ENCODE assay signal across 11 cellular contexts in the genomic region with DNA sequence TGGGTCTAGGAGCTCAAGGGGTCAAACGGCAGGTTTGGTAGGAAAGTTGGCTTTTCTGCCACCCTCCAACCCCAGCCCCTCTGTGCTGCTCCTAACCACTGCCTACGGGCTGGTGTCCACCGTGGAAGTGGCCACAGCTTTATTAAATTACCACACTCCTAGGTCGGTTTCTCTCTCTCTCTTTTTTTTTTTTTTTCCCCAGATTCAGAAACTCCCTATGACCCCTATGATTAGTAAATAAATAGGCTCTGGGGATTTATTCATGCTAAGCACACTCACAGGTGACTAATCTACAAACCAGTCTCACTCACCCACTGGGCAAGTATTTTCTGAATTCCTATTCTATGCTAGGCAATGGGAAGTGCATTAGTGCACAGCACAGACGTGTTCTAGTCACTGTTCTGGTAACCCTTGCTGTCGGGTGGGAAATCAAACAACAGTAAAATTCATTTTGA. TPM values are rescaled to one million over a fixed set of nuclear protein-coding genes. Genes with fewer than 3 reads are reported as not detected.
A peak's percentile ranks its signal among the peaks of the same experiment; 100 is the strongest.
DNase-seq lines count a peak whose midpoint lies in the region; ATAC-seq, FAIRE-seq and TF ChIP-seq lines count a peak whose summit lies in the region.
"Had no signal": no experiment of that assay in that cellular context is flagged by ENCODE, and none has a peak within 500 bp of the region (broad histone marks: within the 10 kb centered on the region; RNA-seq: fewer than 3 reads in every experiment).

No MANE protein-coding gene starts in this region.

- no peak overlapping the region for H3K4me3 ChIP-seq in adipocyte (ENCODE audit: low read length)
- H3K4me3 ChIP-seq in HepG2 (replicated peaks in 1 of 3; ENCODE audit: insufficient read depth in 1 of 3, low read depth in 2 of 3, low read length in 3 of 3), result no peak overlapping the region
- H3K4me3 ChIP-seq in GM23338, result no peak overlapping the region
- H3K4me3 ChIP-seq in gastrocnemius medialis, result no peak overlapping the region
- H3K4me3 ChIP-seq in Karpas-422 (ENCODE audit: low read length), result no peak overlapping the region

- TF ChIP-seq POLR2A in HepG2 (IDR thresholded peaks at IDR 0.05; ENCODE audit: insufficient read depth in 1 of 2, low read depth in 2 of 2, low read length in 2 of 2) (no peak), gastrocnemius medialis (IDR thresholded peaks at IDR 0.05) (no peak)

- WGBS in HepG2 (ENCODE audit: low lambda C conversion rate), result 19% methylated on average over 6 of the region's 6 CpGs

- no peaks in the 10 kb centered on the region for H3K36me3 Mint-ChIP-seq in GM23338 (ENCODE audit: low read depth)

- no peaks in the 10 kb centered on the region for H3K27me3 ChIP-seq in adipocyte (replicated peaks; ENCODE audit: control insufficient read depth, insufficient read depth, low read length)
- no peaks in the 10 kb centered on the region; a peak in 1 of 5 replicates for H3K27me3 ChIP-seq in HepG2 (ENCODE audit: control insufficient read depth in 1 of 2, insufficient read depth in 2 of 2, low read length in 2 of 2)
- no peaks in the 10 kb centered on the region for H3K27me3 ChIP-seq in GM23338 (ENCODE audit: insufficient read depth)
- no peaks in the 10 kb centered on the region for H3K27me3 ChIP-seq in gastrocnemius medialis
- no peaks in the 10 kb centered on the region for H3K27me3 ChIP-seq in Karpas-422 (ENCODE audit: low read length)

- no TSS peak for BruUV-seq in HepG2 (replicated peaks; lab: Mats Ljungman, UMichigan)

- no peak for TF ChIP-seq CTCF in HepG2 (CRISPR knock-in tag; IDR thresholded peaks at IDR 0.05)
- TF ChIP-seq CTCF in GM23338 (conservative IDR thresholded peaks at IDR 0.05; ENCODE audit: low read depth in 2 of 2), result no peak
- TF ChIP-seq CTCF in gastrocnemius medialis (IDR thresholded peaks at IDR 0.05 in 4 of 5, conservative IDR thresholded peaks at IDR 0.05 in 1 of 5), result no peak

- H3K27ac ChIP-seq in HepG2 (ENCODE audit: extremely low read length, insufficient read depth, low read length) (no peak overlapping the region), GM23338 (ENCODE audit: low read depth) (no peak overlapping the region), gastrocnemius medialis (peak overlapping the region in 2 of 4 donors; percentile 1 to 56), Karpas-422 (ENCODE audit: low read length) (no peak overlapping the region)

- TF ChIP-seq EP300 in HepG2 (IDR thresholded peaks at IDR 0.05; ENCODE audit: low read depth in 2 of 2, low read length in 2 of 2) (no peak), HepG2 (CRISPR knock-in tag; IDR thresholded peaks at IDR 0.05; ENCODE audit: borderline replicate concordance) (no peak)

- TF ChIP-seq RAD21 in HepG2 (CRISPR knock-in tag; IDR thresholded peaks at IDR 0.05), result no peak

- CTCF ChIA-PET in HepG2 (lab: Yijun Ruan, JAX; ENCODE audit: low intra/inter-chr PET ratio, low total read pairs), result no interaction called here

- no peaks in the 10 kb centered on the region for H3K9me2 ChIP-seq in GM23338 (ENCODE audit: insufficient read depth)
- H3K9me2 ChIP-seq in Karpas-422 (replicated peaks; ENCODE audit: insufficient read depth, low read length), result no peaks in the 10 kb centered on the region

- no peaks in the 10 kb centered on the region for H3K9me3 ChIP-seq in adipocyte (ENCODE audit: control insufficient read depth, low read length)
- no peaks in the 10 kb centered on the region for H3K9me3 ChIP-seq in HepG2 (ENCODE audit: low read length)
- no peaks in the 10 kb centered on the region for H3K9me3 ChIP-seq in gastrocnemius medialis
- no peaks in the 10 kb centered on the region for H3K9me3 ChIP-seq in Karpas-422 (ENCODE audit: low read length)

- intact Hi-C loops in HepG2 (cut with micrococcal nuclease; ENCODE audit: unreplicated experiment), result loop anchor here (10.0 kb wide), 1 partner anchor 410 kb away; no protein-coding TSS in a partner anchor
- intact Hi-C loops in gastrocnemius medialis (cut with DNase I; ENCODE audit: low total_unique reads), result no loop called here

- no peaks in the 10 kb centered on the region for H3K79me2 ChIP-seq in HepG2 (ENCODE audit: insufficient read depth, low read length)
- H3K79me2 ChIP-seq in GM23338 (replicated peaks; ENCODE audit: insufficient read depth), result no peaks in the 10 kb centered on the region
- no peaks in the 10 kb centered on the region for H3K79me2 ChIP-seq in Karpas-422 (ENCODE audit: low read length)

- no peak overlapping the region for H3K27ac Mint-ChIP-seq in GM23338
- H3K27ac Mint-ChIP-seq: nephron progenitor cell had no signal

- H3K36me3 ChIP-seq in adipocyte (ENCODE audit: control insufficient read depth, insufficient read depth, low read length, severe bottlenecking) (no peaks in the 10 kb centered on the region), HepG2 (replicated peaks in 1 of 2; ENCODE audit: control insufficient read depth in 1 of 2, insufficient read depth in 2 of 2, low read length in 2 of 2) (no peaks in the 10 kb centered on the region), GM23338 (ENCODE audit: insufficient read depth) (no peaks in the 10 kb centered on the region), gastrocnemius medialis (no peaks in the 10 kb centered on the region), Karpas-422 (ENCODE audit: insufficient read depth, low read length) (no peaks in the 10 kb centered on the region)

- peak; percentile 58; the same call in 2 of the 3 replicates for ATAC-seq in HepG2
- no peak for ATAC-seq in GM23338
- no peak for ATAC-seq in gastrocnemius medialis

- POLR2A ChIA-PET in HepG2 (lab: Yijun Ruan, JAX), result no interaction called here

- FAIRE-seq in HepG2 (lab: Jason Lieb, UNC), result no peak

- H3K9ac ChIP-seq in adipocyte (ENCODE audit: low read length) (no peak overlapping the region), HepG2 (ENCODE audit: insufficient read depth, low read depth, low read length) (no peak overlapping the region), Karpas-422 (ENCODE audit: low read length) (no peak overlapping the region)

- in situ Hi-C loops in HepG2 (cut with HindIII; ENCODE audit: extremely low pct_ligation_motif_present, low pct_unique_long_range_greater_than_20kb) (no loop called here), gastrocnemius medialis (cut with MboI; ENCODE audit: low sequenced_read_pairs in 4 of 4) (loop anchor here in 1 of 4 donors (25.0 kb wide), 1 partner anchor 183 kb away; no protein-coding TSS in a partner anchor)

- H2AFZ ChIP-seq in HepG2 (ENCODE audit: low read length), result no peak overlapping the region
- H2AFZ ChIP-seq in GM23338, result no peak overlapping the region
- no peak overlapping the region for H2AFZ ChIP-seq in Karpas-422 (ENCODE audit: low read length)

- H3K4me1 ChIP-seq in adipocyte (ENCODE audit: control insufficient read depth, insufficient read depth, low read length) (peaks cover 21% of the 10 kb centered on the region), HepG2 (ENCODE audit: insufficient read depth, low read length) (peaks cover 48% of the 10 kb centered on the region), GM23338 (ENCODE audit: insufficient read depth) (0 out of 2 replicates have a peak, but pooled peaks cover 5% of the 10 kb centered on the region), gastrocnemius medialis (peaks cover 0 to 17% of the 10 kb centered on the region in 2 donors), Karpas-422 (ENCODE audit: low read length) (peaks cover 10% of the 10 kb centered on the region)

- DNase-seq in AG08395 (ENCODE audit: low spot score) (peak; percentile 87), H4 (ENCODE audit: low spot score) (peak; percentile 77), adipocyte (ENCODE audit: low read depth) (peak; percentile 48), HepG2 (ENCODE audit: low spot score) (peak; percentile 36), GM23338 (ENCODE audit: low spot score) (no peak), gastrocnemius medialis (no peak), Karpas-422 (no peak)
- DNase-seq in effector CD4-positive, alpha-beta T cell, result no peak
- DNase-seq: activated CD4-positive, alpha-beta T cell treated with anti-CD3 and anti-CD28 coated beads, Interleukin-2, amount 50 U/mL, for 48 hours; GF-D8; nephron progenitor cell had no signal

- 0 out of 3 replicates have a peak, but pooled peaks cover 2% of the 10 kb centered on the region for H3K9me3 Mint-ChIP-seq in GM23338

- H3K4me2 ChIP-seq in HepG2 (ENCODE audit: low read depth, low read length) (peak overlapping the region; percentile 42; the same call in 1 of the 2 replicates), GM23338 (no peak overlapping the region), Karpas-422 (ENCODE audit: low read depth, low read length, poor library complexity, severe bottlenecking) (no peak overlapping the region)

- H3F3A ChIP-seq in GM23338 (replicated peaks; ENCODE audit: low read depth), result no peaks in the 10 kb centered on the region

- H3K4me1 Mint-ChIP-seq in GM23338, result peaks cover 5% of the 10 kb centered on the region; the same call in 2 of the 3 replicates

- H4K20me1 ChIP-seq in HepG2 (ENCODE audit: insufficient read depth, low read length) (no peaks in the 10 kb centered on the region), GM23338 (replicated peaks; ENCODE audit: insufficient read depth) (no peaks in the 10 kb centered on the region), Karpas-422 (ENCODE audit: insufficient read depth, low read depth, low read length) (no peaks in the 10 kb centered on the region)

- H3K4me3 Mint-ChIP-seq in GM23338, result no peak overlapping the region
- H3K4me3 Mint-ChIP-seq: nephron progenitor cell had no signal

- peaks cover 1% of the 10 kb centered on the region for H3K27me3 Mint-ChIP-seq in GM23338 (ENCODE audit: insufficient read depth, low read depth, poor library complexity)

RNA-seq across cellular contexts. Expression of a gene that starts 8.7 kb away (rescaled TPM):
- total RNA-seq in H4 (2014; rRNA removed; shearing (Covaris generic)), result 194 and 203 TPM in 2 replicates
- total RNA-seq in HepG2 (2016; rRNA removed; fragmentation: Illumina TruSeq; extraction: Trizol), result 78.7 and 101 TPM in 2 replicates
- total RNA-seq in HepG2 (2016; cell fraction: cytosol; rRNA removed; fragmentation: Illumina TruSeq; extraction: Trizol; ENCODE audit: low read depth), result 17.1 and 20.5 TPM in 2 replicates
- total RNA-seq in HepG2 (2016; cell fraction: insoluble cytoplasmic fraction; rRNA removed; fragmentation: Illumina TruSeq; extraction: Trizol), result 83.5 and 95.5 TPM in 2 replicates
- 25.9 and 31.6 TPM in 2 replicates for total RNA-seq in HepG2 (2016; cell fraction: membrane; rRNA removed; fragmentation: Illumina TruSeq; extraction: Trizol)
- total RNA-seq in HepG2 (2016; cell fraction: nucleus; rRNA removed; fragmentation: Illumina TruSeq; extraction: Trizol), result 58.7 and 68.9 TPM in 2 replicates
- 37.3 and 48.5 TPM in 2 replicates for polyA plus RNA-seq in HepG2 (2011; rRNA removed)
- 26.7 and 40.8 TPM in 2 replicates for polyA plus RNA-seq in HepG2 (2011; cell fraction: cytosol; rRNA removed)
- 72.4 and 75.0 TPM in 2 replicates for polyA plus RNA-seq in HepG2 (2011; cell fraction: nucleus; rRNA removed)
- 36.4 and 46.7 TPM in 2 replicates for polyA plus RNA-seq in HepG2 (2012)
- polyA plus RNA-seq in HepG2 (2016; cell fraction: cytosol; fragmentation: Illumina TruSeq; extraction: Trizol; ENCODE audit: low read depth), result 6.7 and 8.1 TPM in 2 replicates
- 82.3 and 82.4 TPM in 2 replicates for polyA plus RNA-seq in HepG2 (2016; cell fraction: insoluble cytoplasmic fraction; fragmentation: Illumina TruSeq; extraction: Trizol; ENCODE audit: low read depth)
- polyA plus RNA-seq in HepG2 (2016; cell fraction: membrane; fragmentation: Illumina TruSeq; extraction: Trizol; ENCODE audit: low read depth), result 12.6 and 15.8 TPM in 2 replicates
- polyA plus RNA-seq in HepG2 (2016; cell fraction: nucleus; fragmentation: Illumina TruSeq; extraction: Trizol; ENCODE audit: insufficient read depth, low read depth), result 68.6 and 70.6 TPM in 2 replicates
- polyA minus RNA-seq in HepG2 (2011; rRNA and poly(A)+ RNA removed; ENCODE audit: low replicate concordance), result 25.7 and 60.1 TPM in 2 replicates
- polyA minus RNA-seq in HepG2 (2011; cell fraction: cytosol; rRNA and poly(A)+ RNA removed), result 26.0 and 29.4 TPM in 2 replicates
- 68.6 and 82.9 TPM in 2 replicates for polyA minus RNA-seq in HepG2 (2011; cell fraction: nucleus; rRNA and poly(A)+ RNA removed)
- total RNA-seq in GM23338 (2014; rRNA removed; shearing (Covaris generic)), result 90.8 and 98.0 TPM in 2 replicates
- polyA plus RNA-seq in GM23338 (2016; fragmentation: Nextera tagmentation; extraction: Ambion mirVana), result 41.6 and 54.0 TPM in 2 replicates
- total RNA-seq in gastrocnemius medialis, result 10 to 100 TPM; 37.1 to 75.4 (median 58.3) TPM
- 26.8 and 39.2 TPM in 2 replicates for total RNA-seq in Karpas-422 (2014; rRNA removed; shearing (Covaris generic); ENCODE audit: low replicate concordance)

RNA-seq across cellular contexts. Expression of a gene that starts 19.0 kb away (rescaled TPM):
- total RNA-seq in H4 (2014; rRNA removed; shearing (Covaris generic)), result 2.7 and 3.1 TPM in 2 replicates
- 0.20 TPM in 1 of 2 replicates, not detected in the other for total RNA-seq in HepG2 (2016; rRNA removed; fragmentation: Illumina TruSeq; extraction: Trizol)
- total RNA-seq in HepG2 (2016; cell fraction: cytosol; rRNA removed; fragmentation: Illumina TruSeq; extraction: Trizol; ENCODE audit: low read depth), result 0.10 TPM in 1 of 2 replicates, not detected in the other
- total RNA-seq in HepG2 (2016; cell fraction: insoluble cytoplasmic fraction; rRNA removed; fragmentation: Illumina TruSeq; extraction: Trizol), result 0.06 and 0.13 TPM in 2 replicates
- 0.06 and 0.48 TPM in 2 replicates for total RNA-seq in HepG2 (2016; cell fraction: membrane; rRNA removed; fragmentation: Illumina TruSeq; extraction: Trizol)
- total RNA-seq in HepG2 (2016; cell fraction: nucleus; rRNA removed; fragmentation: Illumina TruSeq; extraction: Trizol), result 0.09 and 0.37 TPM in 2 replicates
- polyA plus RNA-seq in HepG2 (2011; rRNA removed), result 0.16 and 0.84 TPM in 2 replicates
- 0.05 and 0.30 TPM in 2 replicates for polyA plus RNA-seq in HepG2 (2011; cell fraction: cytosol; rRNA removed)
- 0.13 and 0.14 TPM in 2 replicates for polyA plus RNA-seq in HepG2 (2011; cell fraction: nucleus; rRNA removed)
- 0.19 and 0.62 TPM in 2 replicates for polyA plus RNA-seq in HepG2 (2012)
- polyA plus RNA-seq in HepG2 (2016; cell fraction: cytosol; fragmentation: Illumina TruSeq; extraction: Trizol; ENCODE audit: low read depth), result 0.25 and 0.29 TPM in 2 replicates
- polyA plus RNA-seq in HepG2 (2016; cell fraction: insoluble cytoplasmic fraction; fragmentation: Illumina TruSeq; extraction: Trizol; ENCODE audit: low read depth), result 0.04 and 0.07 TPM in 2 replicates
- polyA plus RNA-seq in HepG2 (2016; cell fraction: membrane; fragmentation: Illumina TruSeq; extraction: Trizol; ENCODE audit: low read depth), result not detected in 2 replicates
- 1.4 TPM in 1 of 2 replicates, not detected in the other for polyA plus RNA-seq in HepG2 (2016; cell fraction: nucleus; fragmentation: Illumina TruSeq; extraction: Trizol; ENCODE audit: insufficient read depth, low read depth)
- polyA minus RNA-seq in HepG2 (2011; rRNA and poly(A)+ RNA removed; ENCODE audit: low replicate concordance), result 0.66 and 1.8 TPM in 2 replicates
- 0.18 TPM in 1 of 2 replicates, not detected in the other for polyA minus RNA-seq in HepG2 (2011; cell fraction: cytosol; rRNA and poly(A)+ RNA removed)
- polyA minus RNA-seq in HepG2 (2011; cell fraction: nucleus; rRNA and poly(A)+ RNA removed), result 0.50 and 1.7 TPM in 2 replicates
- total RNA-seq in GM23338 (2014; rRNA removed; shearing (Covaris generic)), result 0.43 and 0.94 TPM in 2 replicates
- polyA plus RNA-seq in GM23338 (2016; fragmentation: Nextera tagmentation; extraction: Ambion mirVana), result 1.8 TPM in 2 replicates
- 10 to 100 TPM; 25.8 to 73.7 (median 67.7) TPM for total RNA-seq in gastrocnemius medialis
- total RNA-seq in Karpas-422 (2014; rRNA removed; shearing (Covaris generic); ENCODE audit: low replicate concordance), result 1.4 and 1.5 TPM in 2 replicates

Comparison
In these comparisons a context has a peak if more than half of its experiments do, and no peak if none do; other contexts are left out.
1. DNase-seq: peak in AG08395 (single experiment), H4 (single experiment), adipocyte (single experiment) and HepG2 (single experiment); none in effector CD4-positive, alpha-beta T cell (single experiment), GM23338 (single experiment), gastrocnemius medialis (0 of 2) and Karpas-422 (single experiment).